In the genomic region with DNA sequence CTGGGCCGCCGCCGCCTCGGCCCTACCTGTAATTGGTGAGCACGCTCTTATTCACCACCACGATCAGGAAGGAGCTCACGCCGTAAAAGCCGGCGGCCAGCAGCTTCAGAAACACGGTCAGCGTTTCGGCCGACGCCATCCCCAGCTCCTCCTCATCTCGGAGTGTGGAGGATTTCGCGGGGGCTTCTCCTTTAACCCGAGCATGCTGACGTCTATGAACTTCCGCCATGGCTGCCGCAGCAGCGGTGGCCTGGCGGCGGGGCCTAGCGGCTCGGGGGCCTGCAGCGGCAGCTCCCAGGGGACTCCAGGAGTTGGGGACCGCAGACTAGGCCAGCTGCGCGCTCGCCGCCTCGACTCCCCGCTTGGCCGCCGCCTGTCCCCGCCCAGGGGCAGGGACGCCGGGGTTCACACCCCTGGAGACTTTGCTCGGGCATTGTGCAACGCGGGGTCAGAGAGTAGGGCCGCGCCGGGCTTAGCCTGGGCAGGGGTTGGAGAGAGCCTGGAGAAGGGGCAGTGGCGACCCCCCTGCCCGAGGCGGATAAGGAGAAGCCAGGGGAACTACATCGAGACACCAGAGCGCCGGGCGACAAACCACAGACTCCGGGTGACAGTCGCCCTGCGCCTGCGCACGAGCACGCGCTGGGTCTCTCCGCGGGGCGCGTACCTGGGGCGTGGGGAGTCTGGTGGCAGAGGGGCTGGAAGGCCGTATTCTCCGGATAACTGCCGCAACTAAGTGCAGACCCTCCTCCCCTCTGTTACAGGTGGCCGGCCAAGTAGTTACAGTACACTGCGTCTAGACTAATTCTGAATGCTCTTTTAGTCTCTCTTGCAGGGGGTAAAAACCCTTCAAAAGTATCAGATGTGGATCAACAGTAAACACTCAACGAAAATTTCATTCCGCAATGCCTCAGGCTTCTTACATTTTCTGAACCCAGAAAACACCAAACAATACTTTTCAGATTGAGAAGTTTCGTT, we compare ENCODE assay signal across 1 cellular context.
A peak's percentile ranks its signal among the peaks of the same experiment; 100 is the strongest.
TF ChIP-seq lines count a peak whose summit lies in the region.

TSS of gene SLC35D1 (minus strand) at position 364 of the 975 bp plus-strand sequence. CDS start at position 229, 135 bp downstream.

TF ChIP-seq in GM12878, 131 proteins besides CTCF, POLR2A, EP300 and RAD21 (continued from another document and continues in another):
- TF ChIP-seq, protein P1, sequence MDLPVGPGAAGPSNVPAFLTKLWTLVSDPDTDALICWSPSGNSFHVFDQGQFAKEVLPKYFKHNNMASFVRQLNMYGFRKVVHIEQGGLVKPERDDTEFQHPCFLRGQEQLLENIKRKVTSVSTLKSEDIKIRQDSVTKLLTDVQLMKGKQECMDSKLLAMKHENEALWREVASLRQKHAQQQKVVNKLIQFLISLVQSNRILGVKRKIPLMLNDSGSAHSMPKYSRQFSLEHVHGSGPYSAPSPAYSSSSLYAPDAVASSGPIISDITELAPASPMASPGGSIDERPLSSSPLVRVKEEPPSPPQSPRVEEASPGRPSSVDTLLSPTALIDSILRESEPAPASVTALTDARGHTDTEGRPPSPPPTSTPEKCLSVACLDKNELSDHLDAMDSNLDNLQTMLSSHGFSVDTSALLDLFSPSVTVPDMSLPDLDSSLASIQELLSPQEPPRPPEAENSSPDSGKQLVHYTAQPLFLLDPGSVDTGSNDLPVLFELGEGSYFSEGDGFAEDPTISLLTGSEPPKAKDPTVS (IDR thresholded peaks at IDR 0.05; ENCODE audit: low read depth, low read length): no peak
- TF ChIP-seq FOXK2 (IDR thresholded peaks at IDR 0.05) (no peak), EZH2 (IDR thresholded peaks at IDR 0.05; ENCODE audit: borderline replicate concordance, control insufficient read depth, low read depth, low read length) (no peak), YBX1 (IDR thresholded peaks at IDR 0.05) (no peak), PAX5 (IDR thresholded peaks at IDR 0.05; ENCODE audit: borderline replicate concordance, low read depth, low read length) (no peak), PML (IDR thresholded peaks at IDR 0.05; ENCODE audit: low read length) (0 out of 2 replicates have a peak, but pooled peaks have one; percentile 11), BMI1 (IDR thresholded peaks at IDR 0.05; ENCODE audit: borderline replicate concordance) (peak; percentile 76), SKIL (IDR thresholded peaks at IDR 0.05; ENCODE audit: low read depth, poor library complexity, severe bottlenecking) (no peak), EED (IDR thresholded peaks at IDR 0.05; ENCODE audit: low read depth) (0 out of 2 replicates have a peak, but pooled peaks have one; percentile 44), CHD1 (IDR thresholded peaks at IDR 0.05; ENCODE audit: low read depth, low read length) (no peak), YY1 (IDR thresholded peaks at IDR 0.05; ENCODE audit: low read depth, low read length) (peak; percentile 92), SRF (IDR thresholded peaks at IDR 0.05; ENCODE audit: low read depth in 2 of 2, low read length in 2 of 2) (no peak), PAX8 (IDR thresholded peaks at IDR 0.05) (no peak), SUZ12 (IDR thresholded peaks at IDR 0.05; ENCODE audit: unreplicated experiment) (no peak), ZZZ3 (IDR thresholded peaks at IDR 0.05; ENCODE audit: control insufficient read depth, insufficient read length, low read depth) (no peak), TCF7 (IDR thresholded peaks at IDR 0.05; ENCODE audit: borderline replicate concordance) (no peak), ZBED1 (IDR thresholded peaks at IDR 0.05; ENCODE audit: borderline replicate concordance) (no peak), POLR2AphosphoS5 (IDR thresholded peaks at IDR 0.05; ENCODE audit: low read length) (peak; percentile 61), CREM (IDR thresholded peaks at IDR 0.05; ENCODE audit: low read depth) (0 out of 2 replicates have a peak, but pooled peaks have one; percentile 27), JUND (IDR thresholded peaks at IDR 0.05; ENCODE audit: low read depth, low read length) (no peak), E4F1 (IDR thresholded peaks at IDR 0.05; ENCODE audit: borderline replicate concordance, partially characterized antibody) (no peak), JUNB (IDR thresholded peaks at IDR 0.05) (no peak), ZNF384 (IDR thresholded peaks at IDR 0.05; ENCODE audit: borderline replicate concordance, low read depth, low read length) (no peak), ZNF217 (IDR thresholded peaks at IDR 0.05) (no peak; the same call in 1 of the 2 replicates), RB1 (IDR thresholded peaks at IDR 0.05; ENCODE audit: borderline replicate concordance) (no peak), NFYA (IDR thresholded peaks at IDR 0.05; ENCODE audit: borderline replicate concordance, low read depth, low read length) (no peak), HDAC6 (IDR thresholded peaks at IDR 0.05; ENCODE audit: unreplicated experiment) (no peak), ATF7 (IDR thresholded peaks at IDR 0.05; ENCODE audit: low read depth) (no peak; the same call in 1 of the 2 replicates), SP1 (IDR thresholded peaks at IDR 0.05; ENCODE audit: low read depth, low read length) (no peak), KDM1A (IDR thresholded peaks at IDR 0.05; ENCODE audit: borderline replicate concordance) (no peak), NRF1 (conservative IDR thresholded peaks at IDR 0.05; ENCODE audit: low read depth, low read length) (peak; percentile 73), TAF1 (IDR thresholded peaks at IDR 0.05; ENCODE audit: borderline replicate concordance, low read depth, low read length) (peak; percentile 66; the same call in 1 of the 2 replicates), IRF3 (IDR thresholded peaks at IDR 0.05) (no peak), POLR2AphosphoS2 (IDR thresholded peaks at IDR 0.05; ENCODE audit: low read depth, low read length) (0 out of 2 replicates have a peak, but pooled peaks have one; percentile 36), ZNF622 (IDR thresholded peaks at IDR 0.05) (no peak)
- TF ChIP-seq, protein P2, sequence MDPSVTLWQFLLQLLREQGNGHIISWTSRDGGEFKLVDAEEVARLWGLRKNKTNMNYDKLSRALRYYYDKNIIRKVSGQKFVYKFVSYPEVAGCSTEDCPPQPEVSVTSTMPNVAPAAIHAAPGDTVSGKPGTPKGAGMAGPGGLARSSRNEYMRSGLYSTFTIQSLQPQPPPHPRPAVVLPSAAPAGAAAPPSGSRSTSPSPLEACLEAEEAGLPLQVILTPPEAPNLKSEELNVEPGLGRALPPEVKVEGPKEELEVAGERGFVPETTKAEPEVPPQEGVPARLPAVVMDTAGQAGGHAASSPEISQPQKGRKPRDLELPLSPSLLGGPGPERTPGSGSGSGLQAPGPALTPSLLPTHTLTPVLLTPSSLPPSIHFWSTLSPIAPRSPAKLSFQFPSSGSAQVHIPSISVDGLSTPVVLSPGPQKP (IDR thresholded peaks at IDR 0.05; ENCODE audit: low read depth, low read length): peak; percentile 29; the same call in 1 of the 2 replicates
- TF ChIP-seq, protein P3, sequence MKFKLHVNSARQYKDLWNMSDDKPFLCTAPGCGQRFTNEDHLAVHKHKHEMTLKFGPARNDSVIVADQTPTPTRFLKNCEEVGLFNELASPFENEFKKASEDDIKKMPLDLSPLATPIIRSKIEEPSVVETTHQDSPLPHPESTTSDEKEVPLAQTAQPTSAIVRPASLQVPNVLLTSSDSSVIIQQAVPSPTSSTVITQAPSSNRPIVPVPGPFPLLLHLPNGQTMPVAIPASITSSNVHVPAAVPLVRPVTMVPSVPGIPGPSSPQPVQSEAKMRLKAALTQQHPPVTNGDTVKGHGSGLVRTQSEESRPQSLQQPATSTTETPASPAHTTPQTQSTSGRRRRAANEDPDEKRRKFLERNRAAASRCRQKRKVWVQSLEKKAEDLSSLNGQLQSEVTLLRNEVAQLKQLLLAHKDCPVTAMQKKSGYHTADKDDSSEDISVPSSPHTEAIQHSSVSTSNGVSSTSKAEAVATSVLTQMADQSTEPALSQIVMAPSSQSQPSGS (IDR thresholded peaks at IDR 0.05; ENCODE audit: low read length): no peak
- TF ChIP-seq, protein P4, sequence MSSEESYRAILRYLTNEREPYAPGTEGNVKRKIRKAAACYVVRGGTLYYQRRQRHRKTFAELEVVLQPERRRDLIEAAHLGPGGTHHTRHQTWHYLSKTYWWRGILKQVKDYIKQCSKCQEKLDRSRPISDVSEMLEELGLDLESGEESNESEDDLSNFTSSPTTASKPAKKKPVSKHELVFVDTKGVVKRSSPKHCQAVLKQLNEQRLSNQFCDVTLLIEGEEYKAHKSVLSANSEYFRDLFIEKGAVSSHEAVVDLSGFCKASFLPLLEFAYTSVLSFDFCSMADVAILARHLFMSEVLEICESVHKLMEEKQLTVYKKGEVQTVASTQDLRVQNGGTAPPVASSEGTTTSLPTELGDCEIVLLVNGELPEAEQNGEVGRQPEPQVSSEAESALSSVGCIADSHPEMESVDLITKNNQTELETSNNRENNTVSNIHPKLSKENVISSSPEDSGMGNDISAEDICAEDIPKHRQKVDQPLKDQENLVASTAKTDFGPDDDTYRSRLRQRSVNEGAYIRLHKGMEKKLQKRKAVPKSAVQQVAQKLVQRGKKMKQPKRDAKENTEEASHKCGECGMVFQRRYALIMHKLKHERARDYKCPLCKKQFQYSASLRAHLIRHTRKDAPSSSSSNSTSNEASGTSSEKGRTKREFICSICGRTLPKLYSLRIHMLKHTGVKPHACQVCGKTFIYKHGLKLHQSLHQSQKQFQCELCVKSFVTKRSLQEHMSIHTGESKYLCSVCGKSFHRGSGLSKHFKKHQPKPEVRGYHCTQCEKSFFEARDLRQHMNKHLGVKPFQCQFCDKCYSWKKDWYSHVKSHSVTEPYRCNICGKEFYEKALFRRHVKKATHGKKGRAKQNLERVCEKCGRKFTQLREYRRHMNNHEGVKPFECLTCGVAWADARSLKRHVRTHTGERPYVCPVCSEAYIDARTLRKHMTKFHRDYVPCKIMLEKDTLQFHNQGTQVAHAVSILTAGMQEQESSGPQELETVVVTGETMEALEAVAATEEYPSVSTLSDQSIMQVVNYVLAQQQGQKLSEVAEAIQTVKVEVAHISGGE (CRISPR knock-in tag; IDR thresholded peaks at IDR 0.05): no peak
- TF ChIP-seq, protein P5, sequence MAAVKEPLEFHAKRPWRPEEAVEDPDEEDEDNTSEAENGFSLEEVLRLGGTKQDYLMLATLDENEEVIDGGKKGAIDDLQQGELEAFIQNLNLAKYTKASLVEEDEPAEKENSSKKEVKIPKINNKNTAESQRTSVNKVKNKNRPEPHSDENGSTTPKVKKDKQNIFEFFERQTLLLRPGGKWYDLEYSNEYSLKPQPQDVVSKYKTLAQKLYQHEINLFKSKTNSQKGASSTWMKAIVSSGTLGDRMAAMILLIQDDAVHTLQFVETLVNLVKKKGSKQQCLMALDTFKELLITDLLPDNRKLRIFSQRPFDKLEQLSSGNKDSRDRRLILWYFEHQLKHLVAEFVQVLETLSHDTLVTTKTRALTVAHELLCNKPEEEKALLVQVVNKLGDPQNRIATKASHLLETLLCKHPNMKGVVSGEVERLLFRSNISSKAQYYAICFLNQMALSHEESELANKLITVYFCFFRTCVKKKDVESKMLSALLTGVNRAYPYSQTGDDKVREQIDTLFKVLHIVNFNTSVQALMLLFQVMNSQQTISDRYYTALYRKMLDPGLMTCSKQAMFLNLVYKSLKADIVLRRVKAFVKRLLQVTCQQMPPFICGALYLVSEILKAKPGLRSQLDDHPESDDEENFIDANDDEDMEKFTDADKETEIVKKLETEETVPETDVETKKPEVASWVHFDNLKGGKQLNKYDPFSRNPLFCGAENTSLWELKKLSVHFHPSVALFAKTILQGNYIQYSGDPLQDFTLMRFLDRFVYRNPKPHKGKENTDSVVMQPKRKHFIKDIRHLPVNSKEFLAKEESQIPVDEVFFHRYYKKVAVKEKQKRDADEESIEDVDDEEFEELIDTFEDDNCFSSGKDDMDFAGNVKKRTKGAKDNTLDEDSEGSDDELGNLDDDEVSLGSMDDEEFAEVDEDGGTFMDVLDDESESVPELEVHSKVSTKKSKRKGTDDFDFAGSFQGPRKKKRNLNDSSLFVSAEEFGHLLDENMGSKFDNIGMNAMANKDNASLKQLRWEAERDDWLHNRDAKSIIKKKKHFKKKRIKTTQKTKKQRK (IDR thresholded peaks at IDR 0.05; ENCODE audit: low read depth, low read length): no peak
- TF ChIP-seq, protein P6, sequence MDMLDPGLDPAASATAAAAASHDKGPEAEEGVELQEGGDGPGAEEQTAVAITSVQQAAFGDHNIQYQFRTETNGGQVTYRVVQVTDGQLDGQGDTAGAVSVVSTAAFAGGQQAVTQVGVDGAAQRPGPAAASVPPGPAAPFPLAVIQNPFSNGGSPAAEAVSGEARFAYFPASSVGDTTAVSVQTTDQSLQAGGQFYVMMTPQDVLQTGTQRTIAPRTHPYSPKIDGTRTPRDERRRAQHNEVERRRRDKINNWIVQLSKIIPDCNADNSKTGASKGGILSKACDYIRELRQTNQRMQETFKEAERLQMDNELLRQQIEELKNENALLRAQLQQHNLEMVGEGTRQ (IDR thresholded peaks at IDR 0.05; ENCODE audit: borderline replicate concordance, low read depth, low read length): no peak
